25 cellular contexts compared by ENCODE assay signal in the genomic region with DNA sequence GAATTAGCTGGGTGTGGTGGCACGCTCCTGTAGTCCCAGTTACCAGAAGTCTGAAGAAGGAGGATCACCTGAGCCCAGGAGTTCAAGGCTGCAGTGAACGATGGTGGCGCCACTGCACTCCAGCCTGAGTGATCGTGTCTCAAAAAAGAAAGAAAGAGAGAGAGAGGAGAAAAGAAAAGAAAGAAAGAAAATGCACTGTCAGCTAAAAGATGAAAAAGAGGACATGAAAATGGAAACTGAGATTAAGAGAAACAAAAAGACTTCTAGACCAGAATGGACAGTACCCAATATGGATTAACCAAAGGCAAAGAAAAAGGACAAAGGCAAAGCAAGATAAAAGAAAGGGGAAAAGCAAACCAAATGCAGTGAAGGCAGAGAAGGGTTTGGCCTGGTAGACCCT. TPM values are rescaled to one million over a fixed set of nuclear protein-coding genes. Genes with fewer than 3 reads are reported as not detected.
DNase-seq lines count a peak whose midpoint lies in the region; ATAC-seq, FAIRE-seq and TF ChIP-seq lines count a peak whose summit lies in the region.
"Had no signal": no experiment of that assay in that cellular context is flagged by ENCODE, and none has a peak within 500 bp of the region (broad histone marks: within the 10 kb centered on the region; RNA-seq: fewer than 3 reads in every experiment).

No MANE protein-coding gene starts in this region.

- no peak overlapping the region for H3K9ac ChIP-seq in Loucy (ENCODE audit: low read depth, low read length, poor library complexity, severe bottlenecking)
- no peak overlapping the region for H3K9ac ChIP-seq in K562 (ENCODE audit: insufficient read depth in 1 of 2, low read depth in 2 of 2, low read length in 2 of 2)

- POLR2A ChIA-PET in K562 (lab: Yijun Ruan, JAX), result no interaction called here

- H3K4me3 Mint-ChIP-seq in GM23338, result no peak overlapping the region
- H3K4me3 Mint-ChIP-seq: CD14-positive monocyte; CD8-positive, alpha-beta memory T cell; T-helper 17 cell had no signal

- CTCF ChIA-PET in K562 (lab: Yijun Ruan, JAX; ENCODE audit: low intra/inter-chr PET ratio), result no interaction called here

- no peak overlapping the region for H3K4me2 ChIP-seq in GM23338
- no peak overlapping the region for H3K4me2 ChIP-seq in Loucy (ENCODE audit: low read depth, low read length, poor library complexity, severe bottlenecking)
- H3K4me2 ChIP-seq in K562 (ENCODE audit: insufficient read depth, low read length), result no peak overlapping the region

- BruUV-seq in K562 (replicated peaks; lab: Mats Ljungman, UMichigan), result no TSS peak

- H3K4me1 Mint-ChIP-seq in GM23338, result 0 out of 3 replicates have a peak, but pooled peaks cover 3% of the 10 kb centered on the region
- H3K4me1 Mint-ChIP-seq: CD8-positive, alpha-beta memory T cell had no signal

- ATAC-seq in GM23338, result no peak
- ATAC-seq in K562, result no peak
- ATAC-seq in GM19328 (IDR thresholded peaks at IDR 0.05; ENCODE audit: unreplicated experiment), result no peak
- ATAC-seq: PC-3, SK-N-SH treated with all-trans-retinoic acid at 6 μM for 48 hours, T-helper 17 cell had no signal

- no peaks in the 10 kb centered on the region for H4K20me1 ChIP-seq in GM23338 (replicated peaks; ENCODE audit: insufficient read depth)
- H4K20me1 ChIP-seq in Loucy (ENCODE audit: insufficient read depth, low read length, poor library complexity, severe bottlenecking), result no peaks in the 10 kb centered on the region
- H4K20me1 ChIP-seq in K562 (replicated peaks; ENCODE audit: control insufficient read depth, insufficient read depth, low read length), result no peaks in the 10 kb centered on the region

- TF ChIP-seq CTCF in GM23338 (conservative IDR thresholded peaks at IDR 0.05; ENCODE audit: low read depth in 2 of 2), result peak; percentile 36 to 47
- peak; percentile 21; the same call in 1 of the 2 replicates for TF ChIP-seq CTCF in Loucy (conservative IDR thresholded peaks at IDR 0.05; ENCODE audit: low read length)
- TF ChIP-seq CTCF in K562 (IDR thresholded peaks at IDR 0.05 in 2 of 3, conservative IDR thresholded peaks at IDR 0.05 in 1 of 3; ENCODE audit: insufficient read depth in 2 of 3, low read depth in 1 of 3, low read length in 3 of 3), result no peak

- H3K27me3 ChIP-seq in GM23338 (ENCODE audit: insufficient read depth) (no peaks in the 10 kb centered on the region), Loucy (ENCODE audit: insufficient read depth, low read length, poor library complexity, severe bottlenecking) (no peaks in the 10 kb centered on the region), K562 (ENCODE audit: control insufficient read depth in 2 of 2, insufficient read depth in 2 of 2, low read length in 2 of 2) (0 out of 5 replicates have a peak, but pooled peaks cover 0 to 4% of the 10 kb centered on the region in 2 experiments)

- H3K36me3 ChIP-seq in GM23338 (ENCODE audit: insufficient read depth), result no peaks in the 10 kb centered on the region
- H3K36me3 ChIP-seq in Loucy (ENCODE audit: insufficient read depth, low read length), result no peaks in the 10 kb centered on the region
- no peaks in the 10 kb centered on the region for H3K36me3 ChIP-seq in K562 (ENCODE audit: control insufficient read depth, insufficient read depth, low read length)
- H3K36me3 ChIP-seq: BE2C had no signal

- H3K9me1 ChIP-seq in K562 (ENCODE audit: control insufficient read depth, insufficient read depth, low read length), result no peaks in the 10 kb centered on the region

- H3K4me3 ChIP-seq in GM23338, result no peak overlapping the region
- no peak overlapping the region for H3K4me3 ChIP-seq in Loucy (ENCODE audit: low read length, poor library complexity, severe bottlenecking)
- no peak overlapping the region for H3K4me3 ChIP-seq in K562

- in situ Hi-C loops in K562 (cut with MboI), result no loop called here

- no peaks in the 10 kb centered on the region for H3K9me3 ChIP-seq in Loucy (ENCODE audit: insufficient read depth, low read depth, low read length)
- no peaks in the 10 kb centered on the region for H3K9me3 ChIP-seq in K562 (replicated peaks; ENCODE audit: control insufficient read depth, insufficient read depth, low read depth, low read length)
- H3K9me3 ChIP-seq: BE2C had no signal

- no peaks in the 10 kb centered on the region for H3K9me3 Mint-ChIP-seq in GM23338
- H3K9me3 Mint-ChIP-seq: CD8-positive, alpha-beta memory T cell had no signal

- H3K79me2 ChIP-seq in GM23338 (replicated peaks; ENCODE audit: insufficient read depth) (no peaks in the 10 kb centered on the region), Loucy (ENCODE audit: insufficient read depth, low read length) (no peaks in the 10 kb centered on the region), K562 (ENCODE audit: control insufficient read depth, insufficient read depth, low read length) (no peaks in the 10 kb centered on the region)

- no peak overlapping the region for H3K27ac ChIP-seq in GM23338 (ENCODE audit: low read depth)
- no peak overlapping the region for H3K27ac ChIP-seq in K562 (ENCODE audit: extremely low read depth, low read depth, low read length)

- TF ChIP-seq POLR2A in K562 (conservative IDR thresholded peaks at IDR 0.05), result no peak

- no peaks in the 10 kb centered on the region for H3K27me3 Mint-ChIP-seq in GM23338 (ENCODE audit: insufficient read depth, low read depth, poor library complexity)

- WGBS in K562 (ENCODE audit: insufficient coverage, low coverage, missing lambda C conversion rate), result 20% methylated on average over 1 of the region's 4 CpGs

- no peaks in the 10 kb centered on the region for H3F3A ChIP-seq in GM23338 (replicated peaks; ENCODE audit: low read depth)
- no peaks in the 10 kb centered on the region for H3F3A ChIP-seq in Loucy (ENCODE audit: low read depth)

- no peak for FAIRE-seq in K562 (lab: Jason Lieb, UNC)
- FAIRE-seq: GM19239 had no signal

- DNase-seq in GM23338 (ENCODE audit: low spot score) (no peak), K562 (ENCODE audit: extremely low read depth in 1 of 4, low spot score in 3 of 4) (no peak), HCEC 1CT (no peak), NCI-H2029 (lab: John Stamatoyannopoulos, UW) (no peak)
- no peak for DNase-seq in activated T-cell treated with anti-CD3 and anti-CD28 coated beads, Interleukin-2, amount 50 U/mL, for 1 hour
- DNase-seq: ACHN; BE2C; CD8-positive, alpha-beta memory T cell; DMS 273 treated with DMSO at 0.1 percent for 48 hours; DMS79; EL; GDM1; H7; Karpas-422; NCI-H1694; NCI-H2081; NCI-H226; NCI-H510A; PC-3; T-helper 17 cell had no signal

- H3K27ac Mint-ChIP-seq in GM23338, result peak overlapping the region; percentile 17; the same call in 1 of the 2 replicates
- H3K27ac Mint-ChIP-seq: CD14-positive monocyte; CD8-positive, alpha-beta memory T cell; T-helper 17 cell had no signal

- intact Hi-C loops in K562 (cut with micrococcal nuclease), result no loop called here

- H3K9me2 ChIP-seq in GM23338 (ENCODE audit: insufficient read depth), result no peaks in the 10 kb centered on the region
- H3K9me2 ChIP-seq in Loucy (replicated peaks; ENCODE audit: low read depth, low read length), result no peaks in the 10 kb centered on the region

- no peaks in the 10 kb centered on the region for H3K36me3 Mint-ChIP-seq in GM23338 (ENCODE audit: low read depth)
- H3K36me3 Mint-ChIP-seq: CD14-positive monocyte had no signal

- no peaks in the 10 kb centered on the region for H3K4me1 ChIP-seq in GM23338 (ENCODE audit: insufficient read depth)
- H3K4me1 ChIP-seq in Loucy (ENCODE audit: insufficient read depth, low read length, poor library complexity, severe bottlenecking), result no peaks in the 10 kb centered on the region
- no peaks in the 10 kb centered on the region; a peak in 1 of 5 replicates for H3K4me1 ChIP-seq in K562 (replicated peaks in 1 of 2; ENCODE audit: control insufficient read depth in 2 of 2, insufficient read depth in 2 of 2, low read length in 2 of 2)
- H3K4me1 ChIP-seq: BE2C had no signal

- peak overlapping the region; percentile 95 for H2AFZ ChIP-seq in GM23338
- 0 out of 2 replicates have a peak overlapping the region, but pooled peaks have one; percentile 3 for H2AFZ ChIP-seq in Loucy (ENCODE audit: low read length)
- H2AFZ ChIP-seq in K562 (ENCODE audit: low read depth, low read length), result no peak overlapping the region

- no peak for TF ChIP-seq RAD21 in K562 (CRISPR knock-in tag; conservative IDR thresholded peaks at IDR 0.05 in 1 of 2, IDR thresholded peaks at IDR 0.05 in 1 of 2)

- TF ChIP-seq EP300 in K562 (IDR thresholded peaks at IDR 0.05; ENCODE audit: low read length), result no peak

TF ChIP-seq in K562, 482 proteins besides CTCF, POLR2A, EP300 and RAD21 (continues in another document):
- no peak for TF ChIP-seq ZNF507 (tag; conservative IDR thresholded peaks at IDR 0.05)

RNA-seq across cellular contexts. Expression of gene RALGAPA2, which starts 9.0 kb away (rescaled TPM):
- total RNA-seq in GM23338 (2014; rRNA removed; shearing (Covaris generic)), result 35.3 and 43.4 TPM in 2 replicates
- polyA plus RNA-seq in GM23338 (2016; fragmentation: Nextera tagmentation; extraction: Ambion mirVana) (7.8 and 13.1 TPM in 2 replicates), K562 (2011; rRNA removed) (1.7 and 2.0 TPM in 2 replicates), K562 (2014; fragmentation: Illumina TruSeq; extraction: Trizol) (1.6 and 2.4 TPM in 2 replicates), K562 (2014; fragmentation: Nextera tagmentation; extraction: Ambion mirVana) (under 1 TPM; 0.35 to 0.42 TPM), K562 (2014; rRNA removed) (1.2 TPM in 2 replicates)
- 4.5 and 13.9 TPM in 2 replicates for total RNA-seq in K562 (2011; cell fraction: chromatin; rRNA removed; ENCODE audit: low replicate concordance)
- 3.2 and 3.8 TPM in 2 replicates for total RNA-seq in K562 (2011; cell fraction: nucleolus; rRNA removed)
- 5.8 and 6.6 TPM in 2 replicates for total RNA-seq in K562 (2011; cell fraction: nucleoplasm; rRNA removed)
- total RNA-seq in K562 (2014; rRNA removed) (1.2 and 1.6 TPM in 2 replicates), K562 (2014; rRNA removed; fragmentation: Illumina TruSeq; extraction: Trizol) (1.5 and 2.1 TPM in 2 replicates), K562 (2015; rRNA removed; fragmentation: Illumina TruSeq; extraction: Trizol) (1.4 and 1.6 TPM in 2 replicates), K562 (2021) (2.3 and 2.7 TPM in 2 replicates)
- polyA plus RNA-seq in K562 (2011; cell fraction: cytosol; rRNA removed), result 0.75 and 1.5 TPM in 2 replicates
- 4.6 and 5.6 TPM in 2 replicates for polyA plus RNA-seq in K562 (2011; cell fraction: nucleus; rRNA removed)
- 1.1 and 2.3 TPM in 2 replicates for polyA plus RNA-seq in K562 (2012)
- 4.7 and 6.6 TPM in 2 replicates for polyA minus RNA-seq in K562 (2011; rRNA and poly(A)+ RNA removed)
- 1.5 and 3.2 TPM in 2 replicates for polyA minus RNA-seq in K562 (2011; cell fraction: cytosol; rRNA and poly(A)+ RNA removed)
- polyA minus RNA-seq in K562 (2011; cell fraction: nucleus; rRNA and poly(A)+ RNA removed), result 7.3 and 16.2 TPM in 2 replicates

Comparison
In these comparisons a context has a peak if more than half of its experiments do, and no peak if none do; other contexts are left out.
1. CTCF ChIP-seq: peak in GM23338 (2 of 2) and Loucy (single experiment); none in K562 (0 of 3).